ENCODE assay signal across 9 cellular contexts in genomic region chr3:65439641-65440040, GRCh38.
A peak's percentile ranks its signal among the peaks of the same experiment; 100 is the strongest.
DNase-seq lines count a peak whose midpoint lies in the region; ATAC-seq, FAIRE-seq and TF ChIP-seq lines count a peak whose summit lies in the region.
"Had no signal": no experiment of that assay in that cellular context is flagged by ENCODE, and none has a peak within 500 bp of the region (broad histone marks: within the 10 kb centered on the region; RNA-seq: fewer than 3 reads in every experiment).

No MANE protein-coding gene starts in this region.

- H3K36me3 ChIP-seq in BE2C, result 0 out of 2 replicates have a peak, but pooled peaks cover 4% of the 10 kb centered on the region
- H3K36me3 ChIP-seq in esophagus muscularis mucosa, result peaks cover 0 to 21% (median 9%) of the 10 kb centered on the region in 4 donors

- H3K4me3 ChIP-seq in BE2C (ENCODE audit: low read depth, low read length), result no peak overlapping the region
- H3K4me3 ChIP-seq in esophagus muscularis mucosa, result no peak overlapping the region

- no peaks in the 10 kb centered on the region for H3K27me3 Mint-ChIP-seq in nephron progenitor cell (ENCODE audit: low read depth, poor library complexity)
- H3K27me3 Mint-ChIP-seq in naive thymus-derived CD8-positive, alpha-beta T cell, result no peaks in the 10 kb centered on the region

- H3K27me3 ChIP-seq in BE2C, result no peaks in the 10 kb centered on the region
- no peaks in the 10 kb centered on the region for H3K27me3 ChIP-seq in esophagus muscularis mucosa

- H3K27ac ChIP-seq in esophagus muscularis mucosa (replicated peaks in 1 of 4), result no peak overlapping the region

- no peak overlapping the region for H3K4me3 Mint-ChIP-seq in nephron progenitor cell
- no peak overlapping the region for H3K4me3 Mint-ChIP-seq in naive thymus-derived CD8-positive, alpha-beta T cell

- WGBS in esophagus muscularis mucosa, result 13% methylated on average over 5 of the region's 5 CpGs

- peaks cover 7% of the 10 kb centered on the region for H3K4me1 Mint-ChIP-seq in nephron progenitor cell
- H3K4me1 Mint-ChIP-seq in naive thymus-derived CD8-positive, alpha-beta T cell, result no peaks in the 10 kb centered on the region

- H3K9me3 ChIP-seq in BE2C (no peaks in the 10 kb centered on the region), esophagus muscularis mucosa (no peaks in the 10 kb centered on the region)

- intact Hi-C loops in esophagus muscularis mucosa (cut with DNase I), result loop anchor here (5.0 to 10.0 kb wide), 2 partner anchors 235 to 293 kb away; no protein-coding TSS in a partner anchor

- TF ChIP-seq CTCF in BE2C (IDR thresholded peaks at IDR 0.05; ENCODE audit: low read depth, low read length) (peak; percentile 89), esophagus muscularis mucosa (IDR thresholded peaks at IDR 0.05) (peak; percentile 49 to 61 (median 58)), nephron progenitor cell (IDR thresholded peaks at IDR 0.05) (peak; percentile 50)

- peaks cover 30% of the 10 kb centered on the region for H3K36me3 Mint-ChIP-seq in nephron progenitor cell (ENCODE audit: low read depth)
- H3K36me3 Mint-ChIP-seq in naive thymus-derived CD8-positive, alpha-beta T cell, result no peaks in the 10 kb centered on the region

- POLR2A ChIA-PET in naive thymus-derived CD8-positive, alpha-beta T cell (lab: Charles Lee), result no interaction called here

- H3K27ac Mint-ChIP-seq in nephron progenitor cell, result no peak overlapping the region
- no peak overlapping the region for H3K27ac Mint-ChIP-seq in naive thymus-derived CD8-positive, alpha-beta T cell

- no peak for ATAC-seq in naive thymus-derived CD8-positive, alpha-beta T cell
- ATAC-seq in GM19452 (IDR thresholded peaks at IDR 0.05; ENCODE audit: unreplicated experiment), result no peak

- H3K9me3 Mint-ChIP-seq in nephron progenitor cell, result no peaks in the 10 kb centered on the region
- H3K9me3 Mint-ChIP-seq in naive thymus-derived CD8-positive, alpha-beta T cell, result peaks cover 0 to 3% (median 0%) of the 10 kb centered on the region in 9 donors

- no peak for FAIRE-seq in RCC 7860 (lab: Jason Lieb, UNC)
- FAIRE-seq: islet of Langerhans had no signal

- no peak for TF ChIP-seq EP300 in esophagus muscularis mucosa (IDR thresholded peaks at IDR 0.05)

- H3K4me1 ChIP-seq in BE2C (peaks cover 6% of the 10 kb centered on the region), esophagus muscularis mucosa (peaks cover 0 to 6% (median 4%) of the 10 kb centered on the region in 4 donors)

- peak; percentile 69 for DNase-seq in BE2C
- peak; percentile 65 for DNase-seq in HCEC 1CT
- DNase-seq in RCC 7860 (ENCODE audit: low spot score), result peak; percentile 23
- no peak for DNase-seq in esophagus muscularis mucosa (ENCODE audit: extremely low spot score)
- DNase-seq in nephron progenitor cell, result peak; percentile 64
- DNase-seq in naive thymus-derived CD8-positive, alpha-beta T cell, result no peak
- DNase-seq in stimulated activated CD4-positive, alpha-beta T cell treated with anti-CD3 and anti-CD28 coated beads, Interleukin-1b, Interleukin-23, amount 100 ng/mL, for 48 hours, result no peak

- TF ChIP-seq POLR2A in esophagus muscularis mucosa (IDR thresholded peaks at IDR 0.05; ENCODE audit: low read depth), result no peak

Comparison
In these comparisons a context has a peak if more than half of its experiments do, and no peak if none do; other contexts are left out.
1. DNase-seq: peak in BE2C (single experiment), HCEC 1CT (single experiment), RCC 7860 (single experiment) and nephron progenitor cell (single experiment); none in esophagus muscularis mucosa (single experiment), naive thymus-derived CD8-positive, alpha-beta T cell (0 of 10) and stimulated activated CD4-positive, alpha-beta T cell treated with anti-CD3 and anti-CD28 coated beads, Interleukin-1b, Interleukin-23, amount 100 ng/mL, for 48 hours (single experiment).
2. Peak in every context shown above with its lines, with median percentiles within 50 percentile points of each other: CTCF ChIP-seq.